In genomic region chr5:362189-362588, GRCh38 we compare ENCODE assay signal across 21 cellular contexts. TPM values are rescaled to one million over a fixed set of nuclear protein-coding genes. Genes with fewer than 3 reads are reported as not detected.
DNase-seq lines count a peak whose midpoint lies in the region; ATAC-seq and TF ChIP-seq lines count a peak whose summit lies in the region.
"Had no signal": no experiment of that assay in that cellular context is flagged by ENCODE, and none has a peak within 500 bp of the region (broad histone marks: within the 10 kb centered on the region; RNA-seq: fewer than 3 reads in every experiment).

No MANE protein-coding gene starts in this region.

- no peak overlapping the region for H3K27ac Mint-ChIP-seq in progenitor cell of endocrine pancreas
- H3K27ac Mint-ChIP-seq: CD8-positive, alpha-beta T cell had no signal

- H3K36me3 ChIP-seq in right atrium auricular region: no peaks in the 10 kb centered on the region

- no peaks in the 10 kb centered on the region for H3K4me1 ChIP-seq in right atrium auricular region
- H3K4me1 ChIP-seq: A549, Caco-2 had no signal

- DNase-seq in right atrium auricular region (ENCODE audit: low spot score): peak; percentile 13
- no peak for DNase-seq in Right ventricle myocardium superior
- peak; percentile 29 for DNase-seq in ecto neural progenitor cell (ENCODE audit: low spot score)
- DNase-seq in progenitor cell of endocrine pancreas (ENCODE audit: low spot score, unreplicated experiment): peak; percentile 1
- DNase-seq in dedifferentiated amniotic fluid mesenchymal stem cell (ENCODE audit: extremely low spot score): no peak
- no peak for DNase-seq in HK-2 (ENCODE audit: unreplicated experiment)
- DNase-seq: Caco-2, IMR-90, KG1, MM.1S, NCI-H2029, NCI-H446, NCI-H526, NCI-H82, PC-9, RPMI8226, SHP77 treated with DMSO at 0.1 percent for 48 hours had no signal

- peaks cover 0 to 26% of the 10 kb centered on the region in 2 donors for H3K9me3 ChIP-seq in right atrium auricular region

- no peak overlapping the region for H3K27ac ChIP-seq in right atrium auricular region
- H3K27ac ChIP-seq: A549, C4-2B, PC-9 had no signal

- no peak overlapping the region for H3K4me3 Mint-ChIP-seq in progenitor cell of endocrine pancreas (ENCODE audit: low read depth)
- H3K4me3 Mint-ChIP-seq: CD8-positive, alpha-beta T cell had no signal

- intact Hi-C loops in Right ventricle myocardium superior (cut with DNase I): no loop called here

- H3K27me3 ChIP-seq in right atrium auricular region: no peaks in the 10 kb centered on the region

- no peaks in the 10 kb centered on the region for H3K36me3 Mint-ChIP-seq in progenitor cell of endocrine pancreas (ENCODE audit: insufficient read depth)
- H3K36me3 Mint-ChIP-seq: CD8-positive, alpha-beta T cell had no signal

- H3K4me3 ChIP-seq in right atrium auricular region: no peak overlapping the region
- H3K4me3 ChIP-seq: A549, PC-9 had no signal

- peaks cover 6% of the 10 kb centered on the region for H3K9me3 Mint-ChIP-seq in progenitor cell of endocrine pancreas (ENCODE audit: low read depth)

- no peak for ATAC-seq in Right ventricle myocardium superior (ENCODE audit: poor library complexity)
- no peak for ATAC-seq in GM21367 (IDR thresholded peaks at IDR 0.05; ENCODE audit: unreplicated experiment)
- ATAC-seq: A549; CD8-positive, alpha-beta T cell had no signal

- no peaks in the 10 kb centered on the region for H3K4me1 Mint-ChIP-seq in progenitor cell of endocrine pancreas (ENCODE audit: low read depth)

- no peak for TF ChIP-seq CTCF in right atrium auricular region (IDR thresholded peaks at IDR 0.05)
- no peak for TF ChIP-seq CTCF in progenitor cell of endocrine pancreas (IDR thresholded peaks at IDR 0.05; ENCODE audit: unreplicated experiment)

- peaks cover 29% of the 10 kb centered on the region for H3K27me3 Mint-ChIP-seq in progenitor cell of endocrine pancreas

RNA-seq across cellular contexts. Expression of gene AHRR, which starts 40.7 kb away (rescaled TPM):
- total RNA-seq in right atrium auricular region: under 1 TPM; 0.12 to 0.30 TPM
- total RNA-seq in Right ventricle myocardium superior: 1.8 TPM
- 0.69 and 1.3 TPM in 2 replicates for total RNA-seq in progenitor cell of endocrine pancreas

Comparison
In these comparisons a context has a peak if more than half of its experiments do, and no peak if none do; other contexts are left out.
1. DNase-seq: peak in right atrium auricular region (single experiment), ecto neural progenitor cell (single experiment) and progenitor cell of endocrine pancreas (single experiment); none in Right ventricle myocardium superior (single experiment), dedifferentiated amniotic fluid mesenchymal stem cell (single experiment) and HK-2 (single experiment).